ENCODE assay signal across 13 cellular contexts in genomic region chr20:5480824-5481600, GRCh38.
DNase-seq lines count a peak whose midpoint lies in the region; ATAC-seq and TF ChIP-seq lines count a peak whose summit lies in the region.
"Had no signal": no experiment of that assay in that cellular context is flagged by ENCODE, and none has a peak within 500 bp of the region (broad histone marks: within the 10 kb centered on the region; RNA-seq: fewer than 3 reads in every experiment).

No MANE protein-coding gene starts in this region.

- no peak overlapping the region for H3K4me3 Mint-ChIP-seq in type B pancreatic cell
- H3K4me3 Mint-ChIP-seq: activated CD8-positive, alpha-beta T cell treated with anti-CD3 and anti-CD28 coated beads for 36 hours; activated T-helper 17 cell treated with anti-CD3 and anti-CD28 coated beads, Interleukin-2, amount 50 U/mL, for 72 hours had no signal

- POLR2A ChIA-PET in PC-9 (lab: Charles Lee; ENCODE audit: unreplicated experiment) = no interaction called here

- no peaks in the 10 kb centered on the region for H3K9me3 Mint-ChIP-seq in type B pancreatic cell
- H3K9me3 Mint-ChIP-seq: activated CD8-positive, alpha-beta T cell treated with anti-CD3 and anti-CD28 coated beads for 36 hours; activated T-helper 17 cell treated with anti-CD3 and anti-CD28 coated beads, Interleukin-2, amount 50 U/mL, for 72 hours had no signal

- no peaks in the 10 kb centered on the region for H3K9me3 ChIP-seq in PC-9 (ENCODE audit: insufficient read depth, low read depth)
- H3K9me3 ChIP-seq: psoas muscle, SJSA1 had no signal

- H3K36me3 ChIP-seq in PC-9 (ENCODE audit: low read depth) = no peaks in the 10 kb centered on the region
- H3K36me3 ChIP-seq: SJSA1 had no signal

- BruUV-seq in PC-9 (replicated peaks; lab: Mats Ljungman, UMichigan) = no TSS peak

- no peaks in the 10 kb centered on the region for H3F3A ChIP-seq in PC-9 (ENCODE audit: insufficient read depth, low read depth)

- H3K36me3 Mint-ChIP-seq in type B pancreatic cell = no peaks in the 10 kb centered on the region

- CTCF ChIA-PET in PC-9 (lab: Charles Lee) = no interaction called here

- H3K27ac ChIP-seq in PC-9 = no peak overlapping the region
- H3K27ac ChIP-seq: psoas muscle, SJSA1 had no signal

- no peak overlapping the region for H3K4me3 ChIP-seq in PC-9
- H3K4me3 ChIP-seq: psoas muscle, SJSA1 had no signal

- intact Hi-C loops in Right ventricle myocardium superior (cut with DNase I) = no loop called here
- intact Hi-C loops in PC-9 (cut with micrococcal nuclease; ENCODE audit: unreplicated experiment) = no loop called here

- H3K4me2 ChIP-seq in PC-9 = no peak overlapping the region

- TF ChIP-seq CTCF in type B pancreatic cell (conservative IDR thresholded peaks at IDR 0.05) (no peak), PC-9 (conservative IDR thresholded peaks at IDR 0.05) (no peak)

- no peaks in the 10 kb centered on the region for H4K20me1 ChIP-seq in PC-9 (ENCODE audit: insufficient read depth)

- no peaks in the 10 kb centered on the region for H3K4me1 ChIP-seq in PC-9 (replicated peaks; ENCODE audit: insufficient read depth)
- H3K4me1 ChIP-seq: psoas muscle, SJSA1 had no signal

- no peak overlapping the region for H3K27ac Mint-ChIP-seq in type B pancreatic cell
- H3K27ac Mint-ChIP-seq: activated CD8-positive, alpha-beta T cell treated with anti-CD3 and anti-CD28 coated beads for 36 hours; activated T-helper 17 cell treated with anti-CD3 and anti-CD28 coated beads, Interleukin-2, amount 50 U/mL, for 72 hours had no signal

- no peaks in the 10 kb centered on the region for H3K79me2 ChIP-seq in PC-9 (ENCODE audit: low read depth)

- H3K9me2 ChIP-seq in PC-9 (ENCODE audit: insufficient read depth) = no peaks in the 10 kb centered on the region

- H3K27me3 Mint-ChIP-seq in type B pancreatic cell = peaks cover 27% of the 10 kb centered on the region
- H3K27me3 Mint-ChIP-seq: activated CD8-positive, alpha-beta T cell treated with anti-CD3 and anti-CD28 coated beads for 36 hours had no signal

- DNase-seq in DMS153 (lab: John Stamatoyannopoulos, UW) (peak; percentile 91), NCI-H2029 treated with DMSO at 0.1 percent for 48 hours (lab: John Stamatoyannopoulos, UW) (peak; percentile 97), SW480 (ENCODE audit: low spot score) (peak; percentile 19), Right ventricle myocardium superior (no peak), type B pancreatic cell (ENCODE audit: extremely low spot score, unreplicated experiment) (no peak), PC-9 (no peak), AML-193 (lab: John Stamatoyannopoulos, UW) (no peak)
- DNase-seq: activated CD8-positive, alpha-beta T cell treated with anti-CD3 and anti-CD28 coated beads for 36 hours; MM.1S; psoas muscle had no signal

- ATAC-seq in HG02610 (IDR thresholded peaks at IDR 0.05; ENCODE audit: unreplicated experiment) (peak; percentile 37), Right ventricle myocardium superior (ENCODE audit: poor library complexity) (no peak)
- ATAC-seq: activated CD8-positive, alpha-beta T cell treated with anti-CD3 and anti-CD28 coated beads for 36 hours; activated T-helper 17 cell treated with anti-CD3 and anti-CD28 coated beads, Interleukin-2, amount 50 U/mL, for 72 hours; psoas muscle had no signal

- peaks cover 86% of the 10 kb centered on the region for H3K27me3 ChIP-seq in PC-9 (ENCODE audit: insufficient read depth, low read depth)

- H3K4me1 Mint-ChIP-seq in type B pancreatic cell (ENCODE audit: unreplicated experiment) = no peaks in the 10 kb centered on the region
- H3K4me1 Mint-ChIP-seq: activated T-helper 17 cell treated with anti-CD3 and anti-CD28 coated beads, Interleukin-2, amount 50 U/mL, for 72 hours had no signal

- no peak overlapping the region for H2AFZ ChIP-seq in PC-9

Comparison
In these comparisons a context has a peak if more than half of its experiments do, and no peak if none do; other contexts are left out.
1. DNase-seq: peak in DMS153 (single experiment), NCI-H2029 treated with DMSO at 0.1 percent for 48 hours (single experiment) and SW480 (single experiment); none in Right ventricle myocardium superior (single experiment), type B pancreatic cell (single experiment), PC-9 (0 of 2) and AML-193 (0 of 2).